Comparison of ENCODE assay signal across 8 cellular contexts in the genomic region with DNA sequence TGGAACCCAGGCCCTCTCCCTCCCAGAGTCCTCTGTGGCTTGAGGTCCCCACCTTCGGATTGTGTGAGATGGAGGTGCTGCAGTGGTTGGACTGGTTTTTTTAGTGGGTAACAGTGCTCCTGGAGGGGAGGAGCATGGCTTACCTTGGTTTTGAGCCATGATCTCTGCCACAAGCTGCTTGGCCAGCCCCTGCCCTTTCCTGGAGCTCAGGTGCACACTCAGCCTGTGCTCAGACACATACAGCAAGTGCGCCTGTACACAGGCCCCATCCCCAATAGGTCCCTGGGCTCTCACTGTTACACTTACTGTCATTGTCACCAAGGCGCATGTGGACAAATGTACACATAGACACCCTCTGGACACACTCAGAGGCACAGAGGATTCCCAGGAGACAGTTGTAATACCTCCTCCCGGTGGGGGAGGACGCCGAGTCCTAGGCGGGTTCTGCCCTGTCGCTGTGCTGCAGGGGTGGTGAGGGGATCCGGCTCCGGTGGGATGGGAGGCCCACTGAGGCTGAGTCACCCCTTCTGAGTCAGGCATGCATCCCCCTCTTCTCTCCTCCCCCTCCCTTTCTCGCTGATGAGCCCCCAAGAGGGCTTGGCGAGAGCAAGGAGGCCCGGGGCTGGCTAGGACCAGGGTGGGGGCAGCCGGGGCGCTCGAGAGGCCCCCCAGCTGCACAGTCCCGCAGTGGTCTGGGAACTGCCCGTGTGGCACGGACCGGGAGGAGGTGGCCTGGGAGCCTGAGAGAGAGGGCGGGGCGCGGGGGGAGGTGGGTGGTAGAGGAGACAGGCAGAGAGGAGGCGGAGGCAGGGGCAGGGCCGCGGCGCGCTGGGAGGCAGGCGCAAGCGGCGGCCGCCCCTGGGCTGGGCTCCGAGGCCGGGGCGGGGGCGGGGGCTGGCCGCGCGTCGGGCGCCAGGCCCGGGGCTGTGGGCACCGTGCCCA. TPM values are rescaled to one million over a fixed set of nuclear protein-coding genes. Genes with fewer than 3 reads are reported as not detected.
DNase-seq lines count a peak whose midpoint lies in the region; ATAC-seq and TF ChIP-seq lines count a peak whose summit lies in the region.

No MANE protein-coding gene starts in this region.

- no peaks in the 10 kb centered on the region for H3K9me3 ChIP-seq in duodenal mucosa (ENCODE audit: control insufficient read depth in 1 of 2, low read length in 2 of 2)

- peaks cover 6 to 22% of the 10 kb centered on the region in 2 donors for H3K4me1 ChIP-seq in duodenal mucosa (ENCODE audit: control insufficient read depth in 1 of 2, insufficient read depth in 2 of 2, low read length in 2 of 2)

- no peaks in the 10 kb centered on the region for H3K36me3 ChIP-seq in duodenal mucosa (ENCODE audit: control insufficient read depth in 1 of 2, insufficient read depth in 2 of 2, low read length in 2 of 2)

- H3K4me3 ChIP-seq in WI38 (ENCODE audit: low read depth, low read length) (peak overlapping the region; percentile 80), duodenal mucosa (ENCODE audit: low read depth in 1 of 2, low read length in 2 of 2) (peak overlapping the region; percentile 54 to 64)

- H3K27ac ChIP-seq in duodenal mucosa (ENCODE audit: low read depth, low read length), result no peak overlapping the region

- ATAC-seq in left lobe of liver (peak; percentile 85), GM18870 (IDR thresholded peaks at IDR 0.05; ENCODE audit: unreplicated experiment) (no peak), GM21515 (IDR thresholded peaks at IDR 0.05; ENCODE audit: unreplicated experiment) (no peak)

- peak overlapping the region; percentile 47 to 54 for H3K9ac ChIP-seq in duodenal mucosa (ENCODE audit: low read depth in 1 of 2, low read length in 2 of 2)

- TF ChIP-seq CTCF in WI38 (IDR thresholded peaks at IDR 0.05; ENCODE audit: low read depth, low read length), result no peak

- no peaks in the 10 kb centered on the region for H3K27me3 ChIP-seq in duodenal mucosa (ENCODE audit: control insufficient read depth in 1 of 2, insufficient read depth in 2 of 2, low read length in 2 of 2)

- DNase-seq in DMS53 (lab: John Stamatoyannopoulos, UW) (peak; percentile 86), NCI-H1092 treated with DMSO at 0.1 percent for 48 hours (lab: John Stamatoyannopoulos, UW) (peak; percentile 67), left lobe of liver (ENCODE audit: low spot score) (peak; percentile 88)
- peak; percentile 8 to 24 (median 12) for DNase-seq in stimulated activated CD4-positive, alpha-beta T cell treated with anti-CD3 and anti-CD28 coated beads, TNF-alpha, amount 100 ng/mL, for 4 hours (ENCODE audit: low read depth in 3 of 3)

RNA-seq across cellular contexts. Expression of a gene that starts 0.5 kb away (rescaled TPM):
- total RNA-seq in left lobe of liver, result 5.0 TPM

Comparison
In these comparisons a context has a peak if more than half of its experiments do, and no peak if none do; other contexts are left out.
1. DNase-seq: peak in every context shown above with its lines; median percentile 88 in left lobe of liver; 86 in DMS53; 67 in NCI-H1092 treated with DMSO at 0.1 percent for 48 hours; 12 in stimulated activated CD4-positive, alpha-beta T cell treated with anti-CD3 and anti-CD28 coated beads, TNF-alpha, amount 100 ng/mL, for 4 hours.